Comparison of ENCODE assay signal across 1 cellular context in genomic region chr10:103720328-103720963, GRCh38.
TF ChIP-seq lines count a peak whose summit lies in the region.

No MANE protein-coding gene starts in this region.

TF ChIP-seq in SK-N-SH, 30 proteins besides CTCF, POLR2A, EP300 and RAD21 (continued from another document):
- TF ChIP-seq ZBTB33 (IDR thresholded peaks at IDR 0.05; ENCODE audit: borderline replicate concordance, low read depth): no peak
